16 cellular contexts compared by ENCODE assay signal in the genomic region with DNA sequence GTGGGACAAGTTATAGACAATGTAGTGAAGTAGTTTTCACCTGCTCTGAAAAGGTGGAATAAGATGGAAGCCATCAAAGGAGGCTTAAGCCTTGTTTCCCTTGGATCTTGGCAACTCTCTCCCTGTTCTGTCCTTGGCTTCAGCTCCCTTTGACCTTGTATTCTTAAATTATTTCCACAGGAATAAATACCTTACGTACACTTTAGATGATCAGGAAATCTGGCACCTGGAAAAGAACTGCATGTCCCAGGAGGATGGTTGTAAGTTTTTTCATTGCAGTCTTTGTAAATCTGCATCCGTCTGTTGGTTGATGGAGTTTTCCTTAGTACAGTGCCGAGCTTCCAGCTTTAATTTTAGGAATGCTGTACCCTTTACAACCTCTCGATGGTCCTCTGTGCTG. TPM values are rescaled to one million over a fixed set of nuclear protein-coding genes. Genes with fewer than 3 reads are reported as not detected.
A peak's percentile ranks its signal among the peaks of the same experiment; 100 is the strongest.
DNase-seq lines count a peak whose midpoint lies in the region; ATAC-seq and TF ChIP-seq lines count a peak whose summit lies in the region.
"Had no signal": no experiment of that assay in that cellular context is flagged by ENCODE, and none has a peak within 500 bp of the region (broad histone marks: within the 10 kb centered on the region; RNA-seq: fewer than 3 reads in every experiment).

No MANE protein-coding gene starts in this region.

- H3F3A ChIP-seq in OCI-LY1 (ENCODE audit: insufficient read depth, low read length), result no peaks in the 10 kb centered on the region

- DNase-seq in ascending aorta (ENCODE audit: low spot score in 2 of 2), result no peak
- no peak for DNase-seq in right cardiac atrium
- DNase-seq in thyroid gland, result no peak
- no peak for DNase-seq in NCI-H69 (lab: John Stamatoyannopoulos, UW)
- DNase-seq: CD8-positive, alpha-beta T cell; DMS79; KG1; NCI-H1417 treated with DMSO at 0.1 percent for 48 hours; NCI-H1930; NCI-H446 treated with DMSO at 0.1 percent for 48 hours; NCI-H748 treated with DMSO at 0.1 percent for 48 hours had no signal

- no peak overlapping the region for H3K4me3 ChIP-seq in OCI-LY1 (ENCODE audit: low read depth, low read length, poor library complexity, severe bottlenecking)
- H3K4me3 ChIP-seq in ascending aorta, result no peak overlapping the region
- H3K4me3 ChIP-seq in right cardiac atrium (ENCODE audit: low read length), result no peak overlapping the region
- no peak overlapping the region for H3K4me3 ChIP-seq in thyroid gland (replicated peaks in 1 of 3)

- H3K9me2 ChIP-seq in OCI-LY1 (ENCODE audit: low read depth, low read length), result no peaks in the 10 kb centered on the region

- TF ChIP-seq CTCF in OCI-LY1 (IDR thresholded peaks at IDR 0.05; ENCODE audit: low read length), result no peak
- TF ChIP-seq CTCF in ascending aorta (IDR thresholded peaks at IDR 0.05), result no peak
- TF ChIP-seq CTCF in thyroid gland (IDR thresholded peaks at IDR 0.05), result no peak

- H3K9me3 ChIP-seq in OCI-LY1 (ENCODE audit: low read length) (no peaks in the 10 kb centered on the region), ascending aorta (no peaks in the 10 kb centered on the region), right cardiac atrium (ENCODE audit: control insufficient read depth, low read length) (no peaks in the 10 kb centered on the region), thyroid gland (no peaks in the 10 kb centered on the region)

- H3K27ac ChIP-seq in OCI-LY1 (ENCODE audit: low read depth, low read length, poor library complexity, severe bottlenecking), result peak overlapping the region; percentile 12
- H3K27ac ChIP-seq in ascending aorta, result peak overlapping the region; percentile 64 to 79
- peak overlapping the region; percentile 90 for H3K27ac ChIP-seq in right cardiac atrium (ENCODE audit: low read length)
- peak overlapping the region in 2 of 3 donors; percentile 62 to 79 for H3K27ac ChIP-seq in thyroid gland

- intact Hi-C loops in ascending aorta (cut with DNase I) (no loop called here), right cardiac atrium (cut with DNase I) (no loop called here), thyroid gland (cut with DNase I) (no loop called here)

- peaks cover 49% of the 10 kb centered on the region for H3K36me3 ChIP-seq in OCI-LY1 (ENCODE audit: insufficient read depth, low read length)
- H3K36me3 ChIP-seq in ascending aorta, result peaks cover 11 to 18% of the 10 kb centered on the region in 2 donors
- no peaks in the 10 kb centered on the region for H3K36me3 ChIP-seq in thyroid gland

- peaks cover 58% of the 10 kb centered on the region for H3K79me2 ChIP-seq in OCI-LY1 (ENCODE audit: insufficient read depth, low read length)

- H4K20me1 ChIP-seq in OCI-LY1 (ENCODE audit: insufficient read depth, low read length), result no peaks in the 10 kb centered on the region

- no peak overlapping the region for H2AFZ ChIP-seq in OCI-LY1 (ENCODE audit: low read length)

- WGBS in right cardiac atrium, result 49% methylated on average over 4 of the region's 4 CpGs
- 79 to 81% methylated on average over 4 of the region's 4 CpGs for WGBS in thyroid gland, 2 donors

- H3K4me1 ChIP-seq in OCI-LY1 (ENCODE audit: insufficient read depth, low read length, severe bottlenecking) (peaks cover 69% of the 10 kb centered on the region), ascending aorta (peaks cover 9 to 35% of the 10 kb centered on the region in 2 donors), right cardiac atrium (ENCODE audit: control insufficient read depth, insufficient read depth, low read length) (peaks cover 20% of the 10 kb centered on the region), thyroid gland (peaks cover 22 to 80% of the 10 kb centered on the region in 2 donors)

- TF ChIP-seq POLR2A in thyroid gland (IDR thresholded peaks at IDR 0.05), result no peak

- ATAC-seq in right cardiac atrium (no peak), HG02763 (IDR thresholded peaks at IDR 0.05; ENCODE audit: unreplicated experiment) (no peak), GM18520 (IDR thresholded peaks at IDR 0.05; ENCODE audit: unreplicated experiment) (no peak)
- ATAC-seq: CD8-positive, alpha-beta T cell; HCT116; HepG2 had no signal

- H3K4me2 ChIP-seq in OCI-LY1 (ENCODE audit: low read length), result no peak overlapping the region

- H3K9ac ChIP-seq in OCI-LY1 (ENCODE audit: low read length), result no peak overlapping the region

- no peaks in the 10 kb centered on the region for H3K27me3 ChIP-seq in OCI-LY1 (ENCODE audit: insufficient read depth, low read length)
- H3K27me3 ChIP-seq in ascending aorta, result no peaks in the 10 kb centered on the region
- no peaks in the 10 kb centered on the region for H3K27me3 ChIP-seq in right cardiac atrium (ENCODE audit: control insufficient read depth, insufficient read depth)
- no peaks in the 10 kb centered on the region for H3K27me3 ChIP-seq in thyroid gland

RNA-seq across cellular contexts. Expression of a gene that starts 11.8 kb away (rescaled TPM):
- total RNA-seq in ascending aorta (59.9 TPM), right cardiac atrium (10 to 100 TPM; 63.3 to 69.2 (median 65.7) TPM), thyroid gland (100 to 1,000 TPM in 2 of 4 donors, 10 to 100 TPM in 2; 74.8 to 189 (median 113) TPM)
- polyA plus RNA-seq in right cardiac atrium, result 25.2 TPM

Comparison
In these comparisons a context has a peak if more than half of its experiments do, and no peak if none do; other contexts are left out.
1. H3K27ac ChIP-seq: peak in every context shown above with its lines; median percentile 90 in right cardiac atrium; 72 in ascending aorta; 70 in thyroid gland; 12 in OCI-LY1.